ENCODE assay signal across 9 cellular contexts in the genomic region with DNA sequence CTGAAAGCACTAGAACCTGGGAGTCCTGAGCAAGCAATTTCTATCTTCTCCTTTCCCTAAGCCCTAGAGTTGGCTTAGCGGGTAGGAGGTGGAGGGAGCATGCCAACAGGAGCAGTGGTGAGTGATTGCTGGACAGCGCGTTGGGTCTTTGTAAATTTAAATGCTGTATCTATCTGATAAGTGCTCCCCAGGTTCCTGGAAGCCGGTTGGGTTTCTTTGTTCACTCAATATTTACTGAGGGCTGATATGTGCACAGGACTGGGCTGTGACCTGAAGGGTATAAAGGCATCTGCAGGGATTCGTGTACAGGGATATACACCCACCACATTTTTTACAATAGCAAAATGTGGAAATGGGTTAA. TPM values are rescaled to one million over a fixed set of nuclear protein-coding genes. Genes with fewer than 3 reads are reported as not detected.
DNase-seq lines count a peak whose midpoint lies in the region; ATAC-seq and TF ChIP-seq lines count a peak whose summit lies in the region.
"Had no signal": no experiment of that assay in that cellular context is flagged by ENCODE, and none has a peak within 500 bp of the region (broad histone marks: within the 10 kb centered on the region; RNA-seq: fewer than 3 reads in every experiment).

No MANE protein-coding gene starts in this region.

- ATAC-seq in left ventricle myocardium superior (peak; percentile 23), left lobe of liver (peak; percentile 33), upper lobe of left lung (ENCODE audit: low FRiP score in 2 of 2) (no peak)
- ATAC-seq in activated naive CD8-positive, alpha-beta T cell treated with anti-CD3 and anti-CD28 coated beads, Interleukin-2, amount 50 U/mL, for 24 hours = no peak

- no peaks in the 10 kb centered on the region for H3K27me3 Mint-ChIP-seq in activated naive CD8-positive, alpha-beta T cell treated with anti-CD3 and anti-CD28 coated beads, Interleukin-2, amount 50 U/mL, for 24 hours

- DNase-seq in left ventricle myocardium superior (no peak), right atrium auricular region (ENCODE audit: low spot score) (no peak), left lobe of liver (ENCODE audit: low spot score) (peak; percentile 75), upper lobe of left lung (no peak), NAMALWA (ENCODE audit: low spot score) (no peak), kidney tubule cell (ENCODE audit: low spot score) (no peak)
- DNase-seq in activated naive CD8-positive, alpha-beta T cell treated with anti-CD3 and anti-CD28 coated beads, Interleukin-2, amount 50 U/mL, for 24 hours = no peak
- DNase-seq in NK-92 treated with Interleukin-12 subunit alpha and Interleukin-12 subunit beta, amount 100 ng/mL, for 24 hours (lab: John Stamatoyannopoulos, UW) = no peak
- DNase-seq: effector CD4-positive, alpha-beta T cell had no signal

- H3K27me3 ChIP-seq in right atrium auricular region (no peaks in the 10 kb centered on the region), upper lobe of left lung (no peaks in the 10 kb centered on the region)

- H3K36me3 Mint-ChIP-seq in activated naive CD8-positive, alpha-beta T cell treated with anti-CD3 and anti-CD28 coated beads, Interleukin-2, amount 50 U/mL, for 24 hours (ENCODE audit: low read depth) = peaks cover 11% of the 10 kb centered on the region

- H3K4me1 Mint-ChIP-seq in activated naive CD8-positive, alpha-beta T cell treated with anti-CD3 and anti-CD28 coated beads, Interleukin-2, amount 50 U/mL, for 24 hours = peaks cover 47% of the 10 kb centered on the region

- no peak for TF ChIP-seq EP300 in upper lobe of left lung (IDR thresholded peaks at IDR 0.05)

- peaks cover 0 to 47% of the 10 kb centered on the region in 2 donors for H3K4me1 ChIP-seq in right atrium auricular region
- H3K4me1 ChIP-seq in upper lobe of left lung = peaks cover 28 to 54% (median 39%) of the 10 kb centered on the region in 4 donors

- H3K4me3 ChIP-seq in right atrium auricular region = no peak overlapping the region
- peak overlapping the region in 3 of 4 donors; percentile 64 to 95 (median 66) for H3K4me3 ChIP-seq in upper lobe of left lung

- intact Hi-C loops in left ventricle myocardium superior (cut with micrococcal nuclease) = no loop called here

- no peaks in the 10 kb centered on the region for H3K36me3 ChIP-seq in right atrium auricular region
- H3K36me3 ChIP-seq in upper lobe of left lung = no peaks in the 10 kb centered on the region

- H3K9me3 ChIP-seq in right atrium auricular region (no peaks in the 10 kb centered on the region), upper lobe of left lung (no peaks in the 10 kb centered on the region)

- H3K27ac Mint-ChIP-seq in activated naive CD8-positive, alpha-beta T cell treated with anti-CD3 and anti-CD28 coated beads, Interleukin-2, amount 50 U/mL, for 24 hours = no peak overlapping the region

- TF ChIP-seq CTCF in right atrium auricular region (IDR thresholded peaks at IDR 0.05) = no peak
- TF ChIP-seq CTCF in upper lobe of left lung (IDR thresholded peaks at IDR 0.05) = no peak

- H3K27ac ChIP-seq in right atrium auricular region (no peak overlapping the region), upper lobe of left lung (peak overlapping the region in 3 of 4 donors; percentile 27 to 84 (median 71))

- TF ChIP-seq POLR2A in upper lobe of left lung (IDR thresholded peaks at IDR 0.05) = no peak

- WGBS in upper lobe of left lung, 2 donors = 54 to 80% methylated on average over 5 of the region's 5 CpGs

- peak overlapping the region; percentile 91 for H3K4me3 Mint-ChIP-seq in activated naive CD8-positive, alpha-beta T cell treated with anti-CD3 and anti-CD28 coated beads, Interleukin-2, amount 50 U/mL, for 24 hours

- no peaks in the 10 kb centered on the region for H3K9me3 Mint-ChIP-seq in activated naive CD8-positive, alpha-beta T cell treated with anti-CD3 and anti-CD28 coated beads, Interleukin-2, amount 50 U/mL, for 24 hours

RNA-seq across cellular contexts. Expression of a gene that starts 2.2 kb away (rescaled TPM):
- total RNA-seq in left ventricle myocardium superior (4.8 TPM), right atrium auricular region (1 to 10 TPM; 8.0 to 9.0 TPM), left lobe of liver (55.0 TPM), upper lobe of left lung (10 to 100 TPM; 25.1 to 38.8 (median 32.9) TPM)

RNA-seq across cellular contexts. Expression of a gene that starts 41.4 kb away (rescaled TPM):
- total RNA-seq in left ventricle myocardium superior = 4.2 TPM
- 1 to 10 TPM in 1 of 2 donors, under 1 TPM in 1; 0.51 to 3.5 TPM for total RNA-seq in right atrium auricular region
- total RNA-seq in left lobe of liver = 1.0 TPM
- total RNA-seq in upper lobe of left lung = under 1 TPM in 4 of 6 donors, not detected in 2; 0.33 to 0.71 (median 0.65) TPM

Comparison
In these comparisons a context has a peak if more than half of its experiments do, and no peak if none do; other contexts are left out.
1. ATAC-seq: peak in left ventricle myocardium superior (single experiment) and left lobe of liver (single experiment); none in activated naive CD8-positive, alpha-beta T cell treated with anti-CD3 and anti-CD28 coated beads, Interleukin-2, amount 50 U/mL, for 24 hours (single experiment) and upper lobe of left lung (0 of 2).
2. H3K27ac ChIP-seq: peak in upper lobe of left lung (3 of 4); none in right atrium auricular region (0 of 2).
3. H3K4me3 ChIP-seq: peak in upper lobe of left lung (3 of 4); none in right atrium auricular region (0 of 2).